In genomic region chr10:74082319-74082718, GRCh38 we compare ENCODE assay signal across 18 cellular contexts.
DNase-seq lines count a peak whose midpoint lies in the region; FAIRE-seq and TF ChIP-seq lines count a peak whose summit lies in the region.
"Had no signal": no experiment of that assay in that cellular context is flagged by ENCODE, and none has a peak within 500 bp of the region (broad histone marks: within the 10 kb centered on the region; RNA-seq: fewer than 3 reads in every experiment).

No MANE protein-coding gene starts in this region.

- H3K27me3 ChIP-seq in mammary epithelial cell (ENCODE audit: insufficient read depth, low read length) (no peaks in the 10 kb centered on the region), endodermal cell (ENCODE audit: control insufficient read depth, insufficient read depth, low read length, poor library complexity, severe bottlenecking) (no peaks in the 10 kb centered on the region), subcutaneous abdominal adipose tissue (ENCODE audit: control insufficient read depth in 5 of 5, insufficient read depth in 4 of 5, low read length in 5 of 5) (no peaks in the 10 kb centered on the region)
- H3K27me3 ChIP-seq: Peyer's patch had no signal

- peaks cover 32% of the 10 kb centered on the region for H3K36me3 ChIP-seq in mammary epithelial cell (ENCODE audit: insufficient read depth, low read length)
- peaks cover 65% of the 10 kb centered on the region for H3K36me3 ChIP-seq in endodermal cell (ENCODE audit: control insufficient read depth, insufficient read depth, low read length)
- H3K36me3 ChIP-seq in subcutaneous abdominal adipose tissue (ENCODE audit: control insufficient read depth in 5 of 5, insufficient read depth in 5 of 5, low read length in 5 of 5): peaks cover 0 to 16% (median 8%) of the 10 kb centered on the region in 5 donors

- peak overlapping the region; percentile 22 for H3K27ac Mint-ChIP-seq in MCF 10A (ENCODE audit: low read depth, unreplicated experiment)
- peak overlapping the region; percentile 7 for H3K27ac Mint-ChIP-seq in endodermal cell
- H3K27ac Mint-ChIP-seq in mesothelial cell of epicardium: peak overlapping the region; percentile 13
- H3K27ac Mint-ChIP-seq: B cell had no signal

- intact Hi-C loops in MCF 10A (cut with micrococcal nuclease): loop anchor here (5.0 kb wide), 1 partner anchor 50 kb away; no protein-coding TSS in a partner anchor
- intact Hi-C loops in mammary epithelial cell (cut with micrococcal nuclease): loop anchor here (5.0 kb wide), 2 partner anchors 60 to 125 kb away; no protein-coding TSS in a partner anchor

- H3K27me3 Mint-ChIP-seq in MCF 10A (ENCODE audit: insufficient read depth, unreplicated experiment) (no peaks in the 10 kb centered on the region), endodermal cell (ENCODE audit: insufficient read depth) (no peaks in the 10 kb centered on the region), mesothelial cell of epicardium (ENCODE audit: low read depth) (no peaks in the 10 kb centered on the region)
- H3K27me3 Mint-ChIP-seq: B cell had no signal

- dilution Hi-C loops in mammary epithelial cell (cut with HindIII; ENCODE audit: low sequenced_read_pairs): no loop called here

- H3K4me1 ChIP-seq in mammary epithelial cell (ENCODE audit: insufficient read depth, low read length): peaks cover 31% of the 10 kb centered on the region
- H3K4me1 ChIP-seq in endodermal cell (ENCODE audit: control insufficient read depth, insufficient read depth, low read length): peaks cover 3% of the 10 kb centered on the region
- peaks cover 0 to 31% (median 22%) of the 10 kb centered on the region in 5 donors for H3K4me1 ChIP-seq in subcutaneous abdominal adipose tissue (ENCODE audit: control insufficient read depth in 5 of 5, insufficient read depth in 5 of 5, low read length in 5 of 5)

- H3K79me2 ChIP-seq in mammary epithelial cell (ENCODE audit: insufficient read depth, low read length): peaks cover 48% of the 10 kb centered on the region

- FAIRE-seq in urothelium cell line (lab: Jason Lieb, UNC): no peak

- no peak overlapping the region for H3K4me3 Mint-ChIP-seq in MCF 10A (ENCODE audit: unreplicated experiment)
- no peak overlapping the region for H3K4me3 Mint-ChIP-seq in endodermal cell
- H3K4me3 Mint-ChIP-seq in mesothelial cell of epicardium: no peak overlapping the region
- H3K4me3 Mint-ChIP-seq: B cell had no signal

- H3K27ac ChIP-seq in mammary epithelial cell (ENCODE audit: insufficient read depth, low read depth, low read length) (no peak overlapping the region), endodermal cell (ENCODE audit: low read depth, low read length) (no peak overlapping the region), subcutaneous abdominal adipose tissue (ENCODE audit: low read depth, low read length) (peak overlapping the region; percentile 87)
- H3K27ac ChIP-seq: Peyer's patch had no signal

- no peak overlapping the region for H3K4me2 ChIP-seq in mammary epithelial cell (ENCODE audit: insufficient read depth, low read depth, low read length)

- DNase-seq in MCF 10A (ENCODE audit: unreplicated experiment): no peak
- DNase-seq in mammary epithelial cell: no peak
- no peak for DNase-seq in endodermal cell
- DNase-seq in mesothelial cell of epicardium (ENCODE audit: low spot score in 2 of 2, unreplicated experiment in 2 of 2): no peak
- no peak for DNase-seq in OCI-M2 (lab: John Stamatoyannopoulos, UW; ENCODE audit: unreplicated experiment)
- no peak for DNase-seq in NCI-H345 (lab: John Stamatoyannopoulos, UW)
- no peak for DNase-seq in urothelium cell line (ENCODE audit: low spot score)
- DNase-seq: DMS79 treated with DMSO at 0.1 percent for 48 hours, Kasumi-1, MM.1S, NCI-H1092 treated with DMSO at 0.1 percent for 48 hours, NCI-H146, NCI-H2029 treated with DMSO at 0.1 percent for 48 hours, NCI-H2171 treated with DMSO at 0.1 percent for 48 hours, Peyer's patch, Right ventricle myocardium superior had no signal

- BruUV-seq in MCF 10A (replicated peaks; lab: Mats Ljungman, UMichigan) (no TSS peak), mammary epithelial cell (replicated peaks; lab: Mats Ljungman, UMichigan) (no TSS peak)

- H3K4me1 Mint-ChIP-seq in MCF 10A (ENCODE audit: insufficient read depth, unreplicated experiment) (peaks cover 23% of the 10 kb centered on the region), endodermal cell (peaks cover 37% of the 10 kb centered on the region), mesothelial cell of epicardium (peaks cover 20% of the 10 kb centered on the region)

- TF ChIP-seq CTCF in MCF 10A (IDR thresholded peaks at IDR 0.05; ENCODE audit: unreplicated experiment) (no peak), mammary epithelial cell (conservative IDR thresholded peaks at IDR 0.05 in 1 of 2, IDR thresholded peaks at IDR 0.05 in 1 of 2; ENCODE audit: extremely low read depth in 1 of 2, insufficient read depth in 1 of 2, low read depth in 1 of 2, low read length in 2 of 2) (no peak), endodermal cell (conservative IDR thresholded peaks at IDR 0.05) (no peak), mesothelial cell of epicardium (IDR thresholded peaks at IDR 0.05; ENCODE audit: unreplicated experiment) (no peak)

- H3K36me3 Mint-ChIP-seq in MCF 10A (ENCODE audit: insufficient read depth, unreplicated experiment) (peaks cover 36% of the 10 kb centered on the region), endodermal cell (ENCODE audit: low read depth) (peaks cover 40% of the 10 kb centered on the region), mesothelial cell of epicardium (peaks cover 13% of the 10 kb centered on the region)

- 98% methylated on average over 4 of the region's 4 CpGs for WGBS in mammary epithelial cell (ENCODE audit: low coverage, missing lambda C conversion rate)
- 66 to 100% methylated on average over 1 to 4 of the region's 4 CpGs for WGBS in endodermal cell (ENCODE audit: insufficient coverage in 1 of 2, insufficient read length in 1 of 2), 2 experiments

- no peaks in the 10 kb centered on the region for H4K20me1 ChIP-seq in mammary epithelial cell (ENCODE audit: insufficient read depth, low read length)

- H3K9me3 Mint-ChIP-seq in MCF 10A (ENCODE audit: unreplicated experiment): no peaks in the 10 kb centered on the region
- no peaks in the 10 kb centered on the region for H3K9me3 Mint-ChIP-seq in endodermal cell
- no peaks in the 10 kb centered on the region for H3K9me3 Mint-ChIP-seq in mesothelial cell of epicardium

- H3K4me3 ChIP-seq in mammary epithelial cell (replicated peaks in 1 of 3; ENCODE audit: insufficient read depth in 1 of 3, low read depth in 2 of 3, low read length in 3 of 3) (no peak overlapping the region), endodermal cell (ENCODE audit: low read length) (no peak overlapping the region), subcutaneous abdominal adipose tissue (ENCODE audit: low read depth in 1 of 5, low read length in 5 of 5) (no peak overlapping the region)
- H3K4me3 ChIP-seq: Peyer's patch had no signal

- no peak overlapping the region for H3K9ac ChIP-seq in mammary epithelial cell (ENCODE audit: insufficient read depth, low read length)
- H3K9ac ChIP-seq in endodermal cell (ENCODE audit: extremely low read depth, low read length, poor library complexity, severe bottlenecking): no peak overlapping the region
- H3K9ac ChIP-seq in subcutaneous abdominal adipose tissue (ENCODE audit: low read length in 5 of 5): peak overlapping the region in 1 of 5 donors; percentile 72

- POLR2A ChIA-PET in MCF 10A (lab: Yijun Ruan, JAX): interaction anchor here (0.6 to 6.0 kb wide), 4 partner anchors 56 to 116 kb away, joined by 3 to 55 read pairs (median 6); partner anchors contain the start of gene VCL

- H3K9me3 ChIP-seq in mammary epithelial cell (replicated peaks; ENCODE audit: insufficient read depth, low read length): no peaks in the 10 kb centered on the region
- no peaks in the 10 kb centered on the region for H3K9me3 ChIP-seq in endodermal cell (ENCODE audit: control insufficient read depth, low read length)
- no peaks in the 10 kb centered on the region for H3K9me3 ChIP-seq in subcutaneous abdominal adipose tissue (ENCODE audit: control insufficient read depth in 5 of 5, low read length in 5 of 5)
- H3K9me3 ChIP-seq: Peyer's patch had no signal

- in situ Hi-C loops in mammary epithelial cell (cut with MboI; ENCODE audit: low sequenced_read_pairs in 2 of 2): loop anchor here (10.0 to 25.0 kb wide), 2 partner anchors 195 to 198 kb away; no protein-coding TSS in a partner anchor

- H2AFZ ChIP-seq in mammary epithelial cell (ENCODE audit: low read depth, low read length): no peak overlapping the region

- CTCF ChIA-PET in MCF 10A (lab: Yijun Ruan, JAX) (interaction anchor here (0.5 to 4.9 kb wide), 10 partner anchors 13 to 220 kb away, joined by 3 to 60 read pairs (median 4); no protein-coding TSS in a partner anchor), mammary epithelial cell (lab: Charles Lee; ENCODE audit: low non-redundant PET) (no interaction called here)
